In the genomic region with DNA sequence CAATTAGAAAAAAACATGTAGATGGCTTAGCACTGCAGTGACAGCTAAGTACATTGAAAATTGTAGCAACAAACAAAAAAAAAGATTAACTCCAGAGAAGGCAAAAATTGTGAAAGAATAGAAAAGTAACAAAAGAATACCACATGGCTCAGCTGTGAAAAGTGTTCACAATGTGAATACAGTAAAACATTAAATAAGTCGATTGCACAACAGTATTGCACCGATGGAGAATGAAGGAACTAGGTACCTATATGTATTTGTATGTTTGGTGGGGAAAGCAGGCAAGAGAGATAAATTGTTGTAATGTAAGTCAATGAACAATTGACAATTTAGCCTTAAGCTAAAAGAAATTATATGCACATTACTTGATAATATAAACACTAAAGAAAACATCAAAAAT, we compare ENCODE assay signal across 30 cellular contexts.
"Had no signal": no experiment of that assay in that cellular context is flagged by ENCODE, and none has a peak within 500 bp of the region (broad histone marks: within the 10 kb centered on the region; RNA-seq: fewer than 3 reads in every experiment).

No MANE protein-coding gene starts in this region.

- H3K4me2 ChIP-seq: SK-N-SH had no signal

- H3K4me3 Mint-ChIP-seq: activated B cell treated with CpG ODN at 0.5 μM for 24 hours; activated CD4-positive, alpha-beta T cell treated with anti-CD3 and anti-CD28 coated beads, Interleukin-2, amount 10 ng/mL, durations not matched to agents 24 days and 14 days; activated CD8-positive, alpha-beta memory T cell treated with anti-CD3 and anti-CD28 coated beads, Interleukin-2, amount 10 ng/mL, durations not matched to agents 7 days and 5 days; activated naive CD4-positive, alpha-beta T cell treated with anti-CD3 and anti-CD28 coated beads, Interleukin-2, amount 50 U/mL, for 24 hours; activated T-cell treated with anti-CD3 and anti-CD28 coated beads, Interleukin-2, amount 50 U/mL, for 24 hours; activated T-helper 1 cell treated with anti-CD3 and anti-CD28 coated beads, Interleukin-12 subunit alpha, Interleukin-12 subunit beta, Interleukin-2, Interleukin-4 antibody, amounts not matched to agents 30 ng/mL and 10 ng/mL and 1 ng/mL, durations not matched to agents 14 hours and 24 hours and 36 hours; brain; central memory CD8-positive, alpha-beta T cell; T-helper 2 cell treated with Interferon-gamma antibody and Interleukin-4, amounts not matched to agents 5 μg/mL and 100 μg/mL, for 36 hours had no signal

- FAIRE-seq: astrocyte had no signal

- H3K4me1 Mint-ChIP-seq: activated CD4-positive, alpha-beta T cell treated with anti-CD3 and anti-CD28 coated beads, Interleukin-2, amount 10 ng/mL, durations not matched to agents 24 days and 14 days; activated CD8-positive, alpha-beta memory T cell treated with anti-CD3 and anti-CD28 coated beads, Interleukin-2, amount 10 ng/mL, durations not matched to agents 7 days and 5 days; activated naive CD4-positive, alpha-beta T cell treated with anti-CD3 and anti-CD28 coated beads, Interleukin-2, amount 50 U/mL, for 24 hours; central memory CD8-positive, alpha-beta T cell had no signal

- H3K9me3 ChIP-seq: SK-N-SH had no signal

- H3K27ac Mint-ChIP-seq: activated B cell treated with CpG ODN at 0.5 μM for 24 hours; activated CD4-positive, alpha-beta T cell treated with anti-CD3 and anti-CD28 coated beads, Interleukin-2, amount 10 ng/mL, durations not matched to agents 24 days and 14 days; activated CD8-positive, alpha-beta memory T cell treated with anti-CD3 and anti-CD28 coated beads, Interleukin-2, amount 10 ng/mL, durations not matched to agents 7 days and 5 days; activated naive CD4-positive, alpha-beta T cell treated with anti-CD3 and anti-CD28 coated beads, Interleukin-2, amount 50 U/mL, for 24 hours; activated T-cell treated with anti-CD3 and anti-CD28 coated beads, Interleukin-2, amount 50 U/mL, for 24 hours; activated T-helper 1 cell treated with anti-CD3 and anti-CD28 coated beads, Interleukin-12 subunit alpha, Interleukin-12 subunit beta, Interleukin-2, Interleukin-4 antibody, amounts not matched to agents 30 ng/mL and 10 ng/mL and 1 ng/mL, durations not matched to agents 14 hours and 24 hours and 36 hours; T-helper 2 cell treated with Interferon-gamma antibody and Interleukin-4, amounts not matched to agents 5 μg/mL and 100 μg/mL, for 36 hours had no signal

- ATAC-seq: activated CD8-positive, alpha-beta memory T cell treated with anti-CD3 and anti-CD28 coated beads, Interleukin-2, amount 10 ng/mL, durations not matched to agents 7 days and 5 days; Panc1; Right ventricle myocardium inferior had no signal

- H3K9me3 Mint-ChIP-seq: activated naive CD4-positive, alpha-beta T cell treated with anti-CD3 and anti-CD28 coated beads, Interleukin-2, amount 50 U/mL, for 24 hours; activated T-helper 1 cell treated with anti-CD3 and anti-CD28 coated beads, Interleukin-12 subunit alpha, Interleukin-12 subunit beta, Interleukin-2, Interleukin-4 antibody, amounts not matched to agents 30 ng/mL and 10 ng/mL and 1 ng/mL, durations not matched to agents 14 hours and 24 hours and 36 hours had no signal

- H3K27me3 Mint-ChIP-seq: activated B cell treated with CpG ODN at 0.5 μM for 24 hours; activated CD4-positive, alpha-beta T cell treated with anti-CD3 and anti-CD28 coated beads, Interleukin-2, amount 10 ng/mL, durations not matched to agents 24 days and 14 days; activated CD8-positive, alpha-beta memory T cell treated with anti-CD3 and anti-CD28 coated beads, Interleukin-2, amount 10 ng/mL, durations not matched to agents 7 days and 5 days; activated naive CD4-positive, alpha-beta T cell treated with anti-CD3 and anti-CD28 coated beads, Interleukin-2, amount 50 U/mL, for 24 hours; activated T-cell treated with anti-CD3 and anti-CD28 coated beads, Interleukin-2, amount 50 U/mL, for 24 hours; brain; central memory CD8-positive, alpha-beta T cell had no signal

- H3K9ac ChIP-seq: SK-N-SH had no signal

- DNase-seq: activated B cell treated with CpG ODN at 0.5 μM for 24 hours; activated CD4-positive, alpha-beta T cell treated with anti-CD3 and anti-CD28 coated beads for 1 hour; activated CD4-positive, alpha-beta T cell treated with anti-CD3 and anti-CD28 coated beads, Interleukin-2, amount 10 ng/mL, durations not matched to agents 24 days and 14 days; activated CD4-positive, alpha-beta T cell treated with anti-CD3 and anti-CD28 coated beads, Interleukin-2, amount 50 U/mL, for 48 hours; activated CD8-positive, alpha-beta memory T cell treated with anti-CD3 and anti-CD28 coated beads, Interleukin-2, amount 10 ng/mL, durations not matched to agents 7 days and 5 days; activated effector memory CD4-positive, alpha-beta T cell treated with Interleukin-2 at 50 U/mL for 16 hours; activated naive CD4-positive, alpha-beta T cell; activated T-cell treated with anti-CD3 and anti-CD28 coated beads, Interleukin-2, amount 50 U/mL, for 24 hours; amniotic stem cell; Karpas-422; MM.1S; NCI-H1092 treated with DMSO at 0.1 percent for 48 hours; NCI-H1436; NCI-H1694 treated with DMSO at 0.1 percent for 48 hours; NCI-H2081; NCI-H510A treated with DMSO at 0.1 percent for 48 hours; NCI-H69; NK-92 treated with Interleukin-12 subunit alpha and Interleukin-12 subunit beta, amount 100 ng/mL, for 24 hours; OCI-M1; RPMI8226; SK-N-SH; T-helper 1 cell had no signal
